36 cellular contexts compared by ENCODE assay signal in the genomic region with DNA sequence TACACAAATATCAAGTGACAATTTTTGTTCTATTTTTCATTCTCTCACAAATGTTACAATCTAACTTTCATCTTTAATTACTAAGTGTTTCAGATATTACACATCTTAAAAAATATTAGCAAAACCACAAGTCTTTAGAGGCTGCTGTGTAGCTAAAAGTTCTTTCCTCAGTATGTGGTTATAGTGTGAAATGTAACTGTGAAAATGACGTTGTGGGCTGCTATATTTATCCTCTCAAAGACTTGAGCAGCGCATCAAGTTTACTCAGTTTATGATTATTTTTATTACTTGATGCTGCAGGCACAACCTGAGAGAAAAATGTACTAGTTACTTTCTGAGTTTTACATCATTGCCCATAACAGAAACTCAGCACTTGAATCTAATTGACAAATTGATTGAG.
"Had no signal": no experiment of that assay in that cellular context is flagged by ENCODE, and none has a peak within 500 bp of the region (broad histone marks: within the 10 kb centered on the region; RNA-seq: fewer than 3 reads in every experiment).

No MANE protein-coding gene starts in this region.

- H3K27me3 ChIP-seq: brain microvascular endothelial cell, MG63, SJSA1 had no signal

- H3K4me1 ChIP-seq: SJSA1 had no signal

- H3K4me3 Mint-ChIP-seq: activated B cell treated with CpG ODN at 0.5 μM for 24 hours; activated CD4-positive, alpha-beta memory T cell treated with anti-CD3 and anti-CD28 coated beads for 36 hours; activated naive CD4-positive, alpha-beta T cell treated with anti-CD3 and anti-CD28 coated beads, Interleukin-2, amount 10 ng/mL, durations not matched to agents 7 days and 5 days; activated naive CD8-positive, alpha-beta T cell; activated naive CD8-positive, alpha-beta T cell treated with anti-CD3 and anti-CD28 coated beads, Interleukin-2, amount 50 U/mL, for 24 hours; activated T-cell treated with anti-CD3 and anti-CD28 coated beads, Interleukin-2, amount 50 U/mL, for 4 hours had no signal

- H3K27ac ChIP-seq: brain microvascular endothelial cell, SJSA1, VCaP had no signal

- H3K4me3 ChIP-seq: MG63, SJSA1 had no signal

- H3K36me3 ChIP-seq: brain microvascular endothelial cell, MG63, SJSA1 had no signal

- H3K4me1 Mint-ChIP-seq: activated B cell treated with CpG ODN at 0.5 μM for 24 hours; activated naive CD4-positive, alpha-beta T cell treated with anti-CD3 and anti-CD28 coated beads, Interleukin-2, amount 10 ng/mL, durations not matched to agents 7 days and 5 days; activated naive CD8-positive, alpha-beta T cell treated with anti-CD3 and anti-CD28 coated beads, Interleukin-2, amount 50 U/mL, for 24 hours had no signal

- H3K27ac Mint-ChIP-seq: activated B cell treated with CpG ODN at 0.5 μM for 24 hours; activated CD4-positive, alpha-beta memory T cell treated with anti-CD3 and anti-CD28 coated beads for 36 hours; activated naive CD4-positive, alpha-beta T cell treated with anti-CD3 and anti-CD28 coated beads, Interleukin-2, amount 10 ng/mL, durations not matched to agents 7 days and 5 days; activated naive CD8-positive, alpha-beta T cell; activated naive CD8-positive, alpha-beta T cell treated with anti-CD3 and anti-CD28 coated beads, Interleukin-2, amount 50 U/mL, for 24 hours had no signal

- H3K36me3 Mint-ChIP-seq: activated CD4-positive, alpha-beta memory T cell treated with anti-CD3 and anti-CD28 coated beads for 36 hours; activated naive CD4-positive, alpha-beta T cell treated with anti-CD3 and anti-CD28 coated beads, Interleukin-2, amount 10 ng/mL, durations not matched to agents 7 days and 5 days; activated naive CD8-positive, alpha-beta T cell had no signal

- H3K27me3 Mint-ChIP-seq: activated B cell treated with CpG ODN at 0.5 μM for 24 hours; activated CD4-positive, alpha-beta memory T cell treated with anti-CD3 and anti-CD28 coated beads for 36 hours; activated naive CD4-positive, alpha-beta T cell treated with anti-CD3 and anti-CD28 coated beads, Interleukin-2, amount 10 ng/mL, durations not matched to agents 7 days and 5 days; activated naive CD8-positive, alpha-beta T cell; activated naive CD8-positive, alpha-beta T cell treated with anti-CD3 and anti-CD28 coated beads, Interleukin-2, amount 50 U/mL, for 24 hours had no signal

- DNase-seq: activated B cell treated with CpG ODN at 0.5 μM for 24 hours; activated CD4-positive, alpha-beta memory T cell treated with anti-CD3 and anti-CD28 coated beads for 36 hours; activated CD4-positive, alpha-beta T cell treated with anti-CD3 and anti-CD28 coated beads for 4 hours; activated CD4-positive, alpha-beta T cell treated with anti-CD3 and anti-CD28 coated beads, Interleukin-2, amount 50 U/mL, for 1 hour; activated CD4-positive, CD25-positive, alpha-beta regulatory T cell treated with anti-CD3 and anti-CD28 coated beads, Interleukin-2, amount 50 U/mL, for 72 hours; activated CD8-positive, alpha-beta memory T cell treated with anti-CD3 and anti-CD28 coated beads, Interleukin-2, amount 50 U/mL, for 4 hours; activated effector memory CD4-positive, alpha-beta T cell treated with Interleukin-2 at 50 U/mL for 16 hours; activated naive CD4-positive, alpha-beta T cell treated with anti-CD3 and anti-CD28 coated beads, Interleukin-2, amount 10 ng/mL, durations not matched to agents 7 days and 5 days; activated naive CD8-positive, alpha-beta T cell treated with anti-CD3 and anti-CD28 coated beads, Interleukin-2, amount 50 U/mL, for 24 hours; activated T-cell treated with anti-CD3 and anti-CD28 coated beads for 4 hours; activated T-cell treated with anti-CD3 and anti-CD28 coated beads, Interleukin-2, amount 50 U/mL, for 4 hours; anterior cingulate cortex; brain microvascular endothelial cell; central memory CD4-positive, alpha-beta T cell; MG63; NCI-H1048; NCI-H1105 treated with DMSO at 0.1 percent for 48 hours; NCI-H1436; NCI-H1694; NCI-H1930; NCI-H2081 treated with DMSO at 0.1 percent for 48 hours; NCI-H226; NCI-H446 treated with DMSO at 0.1 percent for 48 hours; NCI-H524; NCI-H69; NCI-H82; SHP77 treated with DMSO at 0.1 percent for 48 hours; SW 1271; T-helper 1 cell; T-helper 2 cell; T-helper 9 cell had no signal

- ATAC-seq: activated naive CD8-positive, alpha-beta T cell treated with anti-CD3 and anti-CD28 coated beads, Interleukin-2, amount 50 U/mL, for 24 hours; activated T-cell treated with anti-CD3 and anti-CD28 coated beads, Interleukin-2, amount 50 U/mL, for 4 hours; Panc1; SK-N-SH treated with all-trans-retinoic acid at 6 μM for 48 hours had no signal

- H3K9me3 ChIP-seq: SJSA1 had no signal
